ENCODE assay signal across 10 cellular contexts in genomic region chr9:129485140-129485758, GRCh38.
DNase-seq lines count a peak whose midpoint lies in the region; ATAC-seq and TF ChIP-seq lines count a peak whose summit lies in the region.
"Had no signal": no experiment of that assay in that cellular context is flagged by ENCODE, and none has a peak within 500 bp of the region (broad histone marks: within the 10 kb centered on the region; RNA-seq: fewer than 3 reads in every experiment).

No MANE protein-coding gene starts in this region.

- ATAC-seq in heart left ventricle (no peak), HG03097 (IDR thresholded peaks at IDR 0.05; ENCODE audit: low FRiP score, unreplicated experiment) (no peak)
- no peak for ATAC-seq in central memory CD8-positive, alpha-beta T cell (replicated peaks; ENCODE audit: extremely low read depth, poor library complexity, severe bottlenecking)
- ATAC-seq in naive thymus-derived CD4-positive, alpha-beta T cell = no peak

- H3K4me1 Mint-ChIP-seq in central memory CD8-positive, alpha-beta T cell = peaks cover 26% of the 10 kb centered on the region
- H3K4me1 Mint-ChIP-seq in naive thymus-derived CD4-positive, alpha-beta T cell = peaks cover 23 to 59% (median 46%) of the 10 kb centered on the region in 7 donors
- H3K4me1 Mint-ChIP-seq in type B pancreatic cell (ENCODE audit: unreplicated experiment) = peaks cover 56% of the 10 kb centered on the region

- WGBS in heart left ventricle, 4 donors = 86 to 92% (median 89%) methylated on average over 9 of the region's 9 CpGs
- WGBS in lower leg skin, 2 donors = 70 to 74% methylated on average over 9 of the region's 9 CpGs

- H3K4me3 ChIP-seq in heart left ventricle = no peak overlapping the region
- H3K4me3 ChIP-seq in naive thymus-derived CD4-positive, alpha-beta T cell (ENCODE audit: low read length) = no peak overlapping the region
- no peak overlapping the region for H3K4me3 ChIP-seq in lower leg skin (ENCODE audit: low read depth, poor library complexity, severe bottlenecking)

- peaks cover 20% of the 10 kb centered on the region for H3K36me3 Mint-ChIP-seq in central memory CD8-positive, alpha-beta T cell (ENCODE audit: insufficient read depth)
- H3K36me3 Mint-ChIP-seq in naive thymus-derived CD4-positive, alpha-beta T cell = peaks cover 0 to 6% (median 0%) of the 10 kb centered on the region in 5 donors
- H3K36me3 Mint-ChIP-seq in type B pancreatic cell = no peaks in the 10 kb centered on the region

- no peak overlapping the region for H3K4me3 Mint-ChIP-seq in central memory CD8-positive, alpha-beta T cell
- H3K4me3 Mint-ChIP-seq in naive thymus-derived CD4-positive, alpha-beta T cell = peak overlapping the region in 6 of 10 donors; percentile 15 to 56 (median 24)
- peak overlapping the region; percentile 46 for H3K4me3 Mint-ChIP-seq in type B pancreatic cell

- TF ChIP-seq CTCF in heart left ventricle (IDR thresholded peaks at IDR 0.05) (no peak), type B pancreatic cell (conservative IDR thresholded peaks at IDR 0.05) (no peak), lower leg skin (IDR thresholded peaks at IDR 0.05) (no peak)

- H3K9me3 ChIP-seq in heart left ventricle = no peaks in the 10 kb centered on the region
- no peaks in the 10 kb centered on the region for H3K9me3 ChIP-seq in naive thymus-derived CD4-positive, alpha-beta T cell (ENCODE audit: control insufficient read depth in 2 of 3, low read length in 3 of 3)

- H3K4me1 ChIP-seq in heart left ventricle = peaks cover 11 to 90% (median 73%) of the 10 kb centered on the region in 12 donors
- peaks cover 29 to 40% of the 10 kb centered on the region in 2 donors for H3K4me1 ChIP-seq in naive thymus-derived CD4-positive, alpha-beta T cell (ENCODE audit: control insufficient read depth in 2 of 2, insufficient read depth in 2 of 2, low read length in 2 of 2)

- H3K36me3 ChIP-seq in heart left ventricle = no peaks in the 10 kb centered on the region
- no peaks in the 10 kb centered on the region for H3K36me3 ChIP-seq in naive thymus-derived CD4-positive, alpha-beta T cell (ENCODE audit: control insufficient read depth in 2 of 3, insufficient read depth in 3 of 3, low read length in 3 of 3)

- H3K27me3 Mint-ChIP-seq in central memory CD8-positive, alpha-beta T cell = no peaks in the 10 kb centered on the region
- peaks cover 0 to 4% (median 0%) of the 10 kb centered on the region in 5 donors for H3K27me3 Mint-ChIP-seq in naive thymus-derived CD4-positive, alpha-beta T cell
- no peaks in the 10 kb centered on the region for H3K27me3 Mint-ChIP-seq in type B pancreatic cell

- peak overlapping the region; percentile 92 for H3K27ac Mint-ChIP-seq in central memory CD8-positive, alpha-beta T cell (ENCODE audit: low read depth)
- peak overlapping the region; percentile 38 to 98 (median 83) for H3K27ac Mint-ChIP-seq in naive thymus-derived CD4-positive, alpha-beta T cell
- peak overlapping the region; percentile 93 for H3K27ac Mint-ChIP-seq in type B pancreatic cell

- no peaks in the 10 kb centered on the region for H3K27me3 ChIP-seq in heart left ventricle
- H3K27me3 ChIP-seq in naive thymus-derived CD4-positive, alpha-beta T cell (ENCODE audit: control insufficient read depth in 2 of 2, insufficient read depth in 2 of 2, low read length in 2 of 2) = no peaks in the 10 kb centered on the region

- intact Hi-C loops in heart left ventricle (cut with DNase I) = loop anchor here in 6 of 10 donors (5.0 to 10.0 kb wide), 6 partner anchors 70 to 343 kb away; partner anchors contain the start of gene IER5L (in 3 of the 6)
- intact Hi-C loops in cardiac septum (cut with DNase I) = no loop called here
- intact Hi-C loops in naive thymus-derived CD4-positive, alpha-beta T cell (cut with micrococcal nuclease) = loop anchor here (5.0 kb wide), 3 partner anchors 122 to 308 kb away; partner anchors contain the start of gene IER5L (in 2 of the 2)
- intact Hi-C loops in lower leg skin (cut with DNase I; ENCODE audit: low total_unique reads) = loop anchor here (10.0 kb wide), 1 partner anchor 150 kb away; no protein-coding TSS in a partner anchor

- H3K9me3 Mint-ChIP-seq in central memory CD8-positive, alpha-beta T cell = no peaks in the 10 kb centered on the region
- H3K9me3 Mint-ChIP-seq in naive thymus-derived CD4-positive, alpha-beta T cell = no peaks in the 10 kb centered on the region
- no peaks in the 10 kb centered on the region for H3K9me3 Mint-ChIP-seq in type B pancreatic cell

- DNase-seq in heart left ventricle = no peak
- DNase-seq in cardiac septum (ENCODE audit: low spot score) = no peak
- DNase-seq in central memory CD8-positive, alpha-beta T cell (ENCODE audit: low spot score in 2 of 2) = no peak
- no peak for DNase-seq in naive thymus-derived CD4-positive, alpha-beta T cell
- DNase-seq in type B pancreatic cell (ENCODE audit: extremely low spot score, unreplicated experiment) = no peak
- DNase-seq in NCI-H526 treated with DMSO at 0.1 percent for 48 hours (lab: John Stamatoyannopoulos, UW) = no peak
- no peak for DNase-seq in lower leg skin (ENCODE audit: low spot score in 2 of 2)
- DNase-seq: amniotic stem cell, posterior cingulate gyrus had no signal

- CTCF ChIA-PET in naive thymus-derived CD4-positive, alpha-beta T cell (lab: Charles Lee) = interaction anchor here (0.6 to 0.8 kb wide), 2 partner anchors 21 to 312 kb away, joined by 3 read pairs; no protein-coding TSS in a partner anchor

- POLR2A ChIA-PET in naive thymus-derived CD4-positive, alpha-beta T cell (lab: Charles Lee) = interaction anchor here (0.7 to 2.3 kb wide), 3 partner anchors 11 to 256 kb away, joined by 3 to 13 read pairs (median 7); no protein-coding TSS in a partner anchor

- H3K27ac ChIP-seq in heart left ventricle = peak overlapping the region in 11 of 12 donors; percentile 60 to 100 (median 99)
- no peak overlapping the region for H3K27ac ChIP-seq in naive thymus-derived CD4-positive, alpha-beta T cell (ENCODE audit: low read depth, low read length)

- no peak for TF ChIP-seq POLR2A in heart left ventricle (IDR thresholded peaks at IDR 0.05)
- no peak for TF ChIP-seq POLR2A in lower leg skin (IDR thresholded peaks at IDR 0.05)
